16 cellular contexts compared by ENCODE assay signal in the genomic region with DNA sequence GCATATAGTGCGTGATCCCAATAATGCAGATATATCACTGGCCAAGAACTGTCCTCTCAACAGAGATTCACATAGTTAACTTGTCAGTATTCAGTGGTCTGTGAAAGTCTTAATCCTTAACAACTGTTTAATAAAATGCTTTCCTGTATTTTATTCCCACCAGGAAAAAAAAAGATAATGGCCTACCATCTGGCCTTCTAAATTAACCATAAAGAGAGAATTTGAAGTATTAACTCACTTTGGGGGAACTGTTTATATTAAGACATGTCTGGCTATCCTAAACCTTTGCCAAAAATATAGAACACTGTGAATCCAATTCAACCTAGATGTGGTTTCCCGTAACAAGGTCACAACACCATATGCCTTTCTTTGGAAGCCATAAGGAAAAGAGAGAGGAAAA. TPM values are rescaled to one million over a fixed set of nuclear protein-coding genes. Genes with fewer than 3 reads are reported as not detected.
"Had no signal": no experiment of that assay in that cellular context is flagged by ENCODE, and none has a peak within 500 bp of the region (broad histone marks: within the 10 kb centered on the region; RNA-seq: fewer than 3 reads in every experiment).

No MANE protein-coding gene starts in this region.

- H3K9me3 ChIP-seq: esophagus squamous epithelium, right atrium auricular region had no signal

- H3K27me3 ChIP-seq: esophagus squamous epithelium, right atrium auricular region had no signal

- H3K36me3 ChIP-seq: esophagus squamous epithelium, right atrium auricular region had no signal

- DNase-seq: activated CD4-positive, alpha-beta T cell treated with anti-CD3 and anti-CD28 coated beads, Interleukin-2, amount 10 ng/mL, durations not matched to agents 24 days and 14 days; activated CD4-positive, CD25-positive, alpha-beta regulatory T cell; activated CD8-positive, alpha-beta memory T cell treated with anti-CD3 and anti-CD28 coated beads, Interleukin-2, amount 50 U/mL, for 48 hours; activated CD8-positive, alpha-beta T cell treated with anti-CD3 and anti-CD28 coated beads, Interleukin-2, amount 10 ng/mL, durations not matched to agents 7 days and 5 days; activated gamma-delta T cell treated with Interleukin-2 at 50 U/mL for 16 hours; activated naive CD8-positive, alpha-beta T cell treated with anti-CD3 and anti-CD28 coated beads for 36 hours; activated T-cell treated with anti-CD3 and anti-CD28 coated beads, Interleukin-2, amount 50 U/mL, for 72 hours; effector CD8-positive, alpha-beta T cell; esophagus squamous epithelium; glutamatergic neuron; kidney glomerular epithelial cell; mesendoderm; occipital lobe; stimulated activated naive CD8-positive, alpha-beta T cell treated with anti-CD3 and anti-CD28 coated beads, Interleukin-15, Interleukin-2, amounts not matched to agents 100 U/mL and 50 U/mL, for 24 hours had no signal

- ATAC-seq: activated CD8-positive, alpha-beta T cell treated with anti-CD3 and anti-CD28 coated beads, Interleukin-2, amount 10 ng/mL, durations not matched to agents 7 days and 5 days; activated T-cell treated with anti-CD3 and anti-CD28 coated beads, Interleukin-2, amount 50 U/mL, for 72 hours; stimulated activated naive CD8-positive, alpha-beta T cell treated with anti-CD3 and anti-CD28 coated beads, Interleukin-15, Interleukin-2, amounts not matched to agents 100 U/mL and 50 U/mL, for 24 hours had no signal

RNA-seq across cellular contexts. Expression of gene FREM1, which starts 0.8 kb away (rescaled TPM):
- total RNA-seq: activated CD4-positive, alpha-beta T cell treated with anti-CD3 and anti-CD28 coated beads, Interleukin-2, amount 10 ng/mL, durations not matched to agents 24 days and 14 days; activated CD8-positive, alpha-beta T cell treated with anti-CD3 and anti-CD28 coated beads, Interleukin-2, amount 10 ng/mL, durations not matched to agents 7 days and 5 days; activated naive CD8-positive, alpha-beta T cell treated with anti-CD3 and anti-CD28 coated beads for 36 hours; activated T-cell treated with anti-CD3 and anti-CD28 coated beads, Interleukin-2, amount 50 U/mL, for 72 hours; T-helper 2 cell treated with Interferon-gamma antibody and Interleukin-4, amounts not matched to agents 100 ng/mL and 5 ng/mL, for 36 hours had no signal
